In genomic region chr19:58056261-58056660, GRCh38 we compare ENCODE assay signal across 24 cellular contexts. TPM values are rescaled to one million over a fixed set of nuclear protein-coding genes. Genes with fewer than 3 reads are reported as not detected.
"Had no signal": no experiment of that assay in that cellular context is flagged by ENCODE, and none has a peak within 500 bp of the region (broad histone marks: within the 10 kb centered on the region; RNA-seq: fewer than 3 reads in every experiment).

No MANE protein-coding gene starts in this region.

- H3K9me3 ChIP-seq: uterus had no signal

- ATAC-seq: effector memory CD8-positive, alpha-beta T cell; naive thymus-derived CD8-positive, alpha-beta T cell; sciatic nerve; stimulated activated memory B cell treated with anti-CD40 and anti-IgM and Interleukin-4, amounts not matched to agents 10 μg/mL and 1 μg/mL and 100 μg/mL, for 72 hours had no signal

- H3K36me3 ChIP-seq: esophagus squamous epithelium, ovary, spleen, tibial artery, upper lobe of left lung, uterus had no signal

- H3K4me2 ChIP-seq: hepatocyte had no signal

- H3K27me3 ChIP-seq: esophagus squamous epithelium, hepatocyte, ovary, tibial artery, upper lobe of left lung, uterus had no signal

- H3K27ac Mint-ChIP-seq: dendritic cell treated with granulocyte-macrophage colony-stimulating factor and Interleukin-4, amounts not matched to agents 40 ng/mL and 50 ng/mL, for 4 days; effector memory CD8-positive, alpha-beta T cell; naive thymus-derived CD8-positive, alpha-beta T cell; stimulated activated memory B cell treated with anti-CD40 and anti-IgM and Interleukin-4, amounts not matched to agents 10 μg/mL and 1 μg/mL and 100 μg/mL, for 72 hours; stimulated activated naive CD8-positive, alpha-beta T cell treated with anti-CD3 and anti-CD28 coated beads, Interleukin-15, Interleukin-2, amounts not matched to agents 100 ng/mL and 50 ng/mL, for 24 hours had no signal

- H3K4me3 ChIP-seq: esophagus squamous epithelium, hepatocyte, ovary, tibial artery, upper lobe of left lung, uterus had no signal

- H3K27ac ChIP-seq: hepatocyte, ovary, spleen, tibial artery, upper lobe of left lung, uterus had no signal

- H3K4me3 Mint-ChIP-seq: dendritic cell treated with granulocyte-macrophage colony-stimulating factor and Interleukin-4, amounts not matched to agents 40 ng/mL and 50 ng/mL, for 4 days; stimulated activated memory B cell treated with anti-CD40 and anti-IgM and Interleukin-4, amounts not matched to agents 10 μg/mL and 1 μg/mL and 100 μg/mL, for 72 hours; stimulated activated naive CD8-positive, alpha-beta T cell treated with anti-CD3 and anti-CD28 coated beads, Interleukin-15, Interleukin-2, amounts not matched to agents 100 ng/mL and 50 ng/mL, for 24 hours had no signal

- H3K79me2 ChIP-seq: hepatocyte had no signal

- FAIRE-seq: colon had no signal

- H3K4me1 ChIP-seq: uterus had no signal

- DNase-seq: effector memory CD8-positive, alpha-beta T cell; esophagus squamous epithelium; kidney glomerular epithelial cell; mammary epithelial cell; ovary; spleen; stimulated activated CD4-positive, alpha-beta T cell treated with anti-CD3 and anti-CD28 coated beads, Interleukin-15, amount 100 ng/mL, for 24 hours; stimulated activated CD4-positive, alpha-beta T cell treated with anti-CD3 and anti-CD28 coated beads, Interleukin-1b, Interleukin-23, amount 100 ng/mL, for 48 hours; stimulated activated CD4-positive, alpha-beta T cell treated with anti-CD3 and anti-CD28 coated beads, Interleukin-4, amount 100 ng/mL, for 24 hours; tibial artery; upper lobe of left lung; uterus had no signal

- H2AFZ ChIP-seq: hepatocyte had no signal

RNA-seq across cellular contexts. Expression of gene ZSCAN1, which starts 22.4 kb away (rescaled TPM):
- total RNA-seq: mammary epithelial cell; mesenteric fat pad; mononuclear cell; naive thymus-derived CD8-positive, alpha-beta T cell; posterior vena cava; renal cortical epithelial cell; skeletal muscle tissue; spleen; uterus had no signal
- polyA plus RNA-seq: mammary epithelial cell; naive thymus-derived CD8-positive, alpha-beta T cell had no signal
